Comparison of ENCODE assay signal across 15 cellular contexts in the genomic region with DNA sequence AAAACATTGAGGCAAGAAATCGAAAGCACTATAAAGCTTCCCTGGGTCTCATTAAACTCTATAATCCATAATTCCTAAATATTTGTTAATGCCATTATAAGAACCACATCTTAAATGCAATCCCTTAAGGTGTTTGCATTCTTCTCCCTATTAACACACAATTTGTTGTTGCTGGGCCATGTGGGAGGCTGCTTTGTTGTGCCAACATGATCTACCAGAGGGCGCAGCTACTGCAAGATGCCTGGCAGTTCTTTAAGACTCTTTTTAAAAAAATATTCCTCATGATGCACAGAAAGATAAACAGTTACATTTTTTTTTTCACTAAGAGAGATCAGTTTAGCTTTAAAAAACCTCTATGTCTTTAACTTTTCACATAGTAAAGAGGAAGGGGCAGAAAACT.
"Had no signal": no experiment of that assay in that cellular context is flagged by ENCODE, and none has a peak within 500 bp of the region (broad histone marks: within the 10 kb centered on the region; RNA-seq: fewer than 3 reads in every experiment).

No MANE protein-coding gene starts in this region.

- H3K27me3 ChIP-seq: dorsolateral prefrontal cortex, sigmoid colon, suprapubic skin, upper lobe of right lung had no signal

- H3K9me3 ChIP-seq: sigmoid colon, suprapubic skin, upper lobe of right lung had no signal

- H3K27ac ChIP-seq: dorsolateral prefrontal cortex, sigmoid colon, suprapubic skin, upper lobe of right lung, VCaP had no signal

- H3K4me1 ChIP-seq: sigmoid colon, suprapubic skin, upper lobe of right lung had no signal

- H3K4me3 ChIP-seq: dorsolateral prefrontal cortex, sigmoid colon, suprapubic skin, upper lobe of right lung had no signal

- DNase-seq: activated CD4-positive, alpha-beta memory T cell treated with anti-CD3 and anti-CD28 coated beads for 36 hours; activated gamma-delta T cell; activated T-cell treated with anti-CD3 and anti-CD28 coated beads, Interleukin-2, amount 50 U/mL, for 48 hours; cerebellar nuclear complex; dorsolateral prefrontal cortex; left ventricle myocardium superior; mesendoderm; sigmoid colon; stimulated activated CD4-positive, alpha-beta T cell treated with anti-CD3 and anti-CD28 coated beads, Interleukin-12 subunit alpha, Interleukin-12 subunit beta, amount 100 ng/mL, for 4 hours; stimulated activated CD4-positive, alpha-beta T cell treated with anti-CD3 and anti-CD28 coated beads, Interleukin-2, amount 100 ng/mL, for 48 hours; stimulated activated naive CD8-positive, alpha-beta T cell treated with anti-CD3 and anti-CD28 coated beads, Interleukin-15, Interleukin-2, amounts not matched to agents 100 U/mL and 50 U/mL, for 24 hours; T1000; upper lobe of right lung had no signal

- H3K36me3 ChIP-seq: upper lobe of right lung had no signal
